Comparison of ENCODE assay signal across 1 cellular context in genomic region chr6:35489995-35490791, GRCh38.
TF ChIP-seq lines count a peak whose summit lies in the region.

No MANE protein-coding gene starts in this region.

TF ChIP-seq in K562, 482 proteins besides CTCF, POLR2A, EP300 and RAD21 (continued from another document and continues in another):
- no peak for TF ChIP-seq PRDM10 (IDR thresholded peaks at IDR 0.05; ENCODE audit: partially characterized antibody)
- TF ChIP-seq OTX1 (CRISPR knock-in tag; IDR thresholded peaks at IDR 0.05): no peak
- no peak for TF ChIP-seq ZBTB9 (CRISPR knock-in tag; IDR thresholded peaks at IDR 0.05)
- no peak for TF ChIP-seq CEBPB (tag; IDR thresholded peaks at IDR 0.05)
- TF ChIP-seq ZNF407 (IDR thresholded peaks at IDR 0.05; ENCODE audit: low read depth): no peak
- TF ChIP-seq CBX2 (IDR thresholded peaks at IDR 0.05; ENCODE audit: insufficient read depth, low read length, poor library complexity, severe bottlenecking): no peak
- peak; percentile 93 for TF ChIP-seq ATF3 (IDR thresholded peaks at IDR 0.05)
- no peak for TF ChIP-seq ATF3 (CRISPR knock-in tag; conservative IDR thresholded peaks at IDR 0.05)
- no peak for TF ChIP-seq ARHGAP35 (IDR thresholded peaks at IDR 0.05; ENCODE audit: partially characterized antibody)
- peak; percentile 40 to 53; a peak in 3 of 4 replicates for TF ChIP-seq MAZ (CRISPR knock-in tag; conservative IDR thresholded peaks at IDR 0.05 in 1 of 2, IDR thresholded peaks at IDR 0.05 in 1 of 2)
- peak; percentile 89 for TF ChIP-seq CREM (IDR thresholded peaks at IDR 0.05; ENCODE audit: low read depth)
- TF ChIP-seq ZFPM2 (CRISPR knock-in tag; IDR thresholded peaks at IDR 0.05): no peak
- no peak for TF ChIP-seq FOXA3 (CRISPR knock-in tag; conservative IDR thresholded peaks at IDR 0.05 in 1 of 2, IDR thresholded peaks at IDR 0.05 in 1 of 2)
- TF ChIP-seq ZNF740 (CRISPR knock-in tag; IDR thresholded peaks at IDR 0.05): peak; percentile 64; the same call in 1 of the 2 replicates
- TF ChIP-seq ZNF740 (tag; IDR thresholded peaks at IDR 0.05): peak in 1 of 2 experiments; percentile 63; a peak in 1 of 4 replicates
- TF ChIP-seq ZHX1 (conservative IDR thresholded peaks at IDR 0.05; ENCODE audit: low read length): no peak
- TF ChIP-seq NFXL1 (CRISPR knock-in tag; IDR thresholded peaks at IDR 0.05): no peak
- TF ChIP-seq NELFE (IDR thresholded peaks at IDR 0.05; ENCODE audit: insufficient read depth, insufficient read length): no peak
- no peak for TF ChIP-seq SMARCA4 (IDR thresholded peaks at IDR 0.05)
- TF ChIP-seq MTA1 (IDR thresholded peaks at IDR 0.05; ENCODE audit: borderline replicate concordance): no peak
- TF ChIP-seq JUND (IDR thresholded peaks at IDR 0.05; ENCODE audit: borderline replicate concordance, low read depth, low read length): peak; percentile 90
- peak; percentile 64; the same call in 1 of the 3 replicates for TF ChIP-seq JUND (tag; IDR thresholded peaks at IDR 0.05; ENCODE audit: borderline replicate concordance, low read depth, low read length)
- no peak for TF ChIP-seq ZC3H11A (IDR thresholded peaks at IDR 0.05; ENCODE audit: low read depth, low read length)
- no peak for TF ChIP-seq ZNF655 (CRISPR knock-in tag; IDR thresholded peaks at IDR 0.05)
- no peak for TF ChIP-seq TFAM (CRISPR knock-in tag; conservative IDR thresholded peaks at IDR 0.05)
- no peak for TF ChIP-seq PYGO2 (tag; IDR thresholded peaks at IDR 0.05)
- no peak for TF ChIP-seq WHSC1 (IDR thresholded peaks at IDR 0.05; ENCODE audit: low read length)
- no peak for TF ChIP-seq STAG1 (CRISPR knock-in tag; IDR thresholded peaks at IDR 0.05; ENCODE audit: borderline replicate concordance)
- TF ChIP-seq DMBX1 (CRISPR knock-in tag; IDR thresholded peaks at IDR 0.05; ENCODE audit: borderline replicate concordance): no peak
- TF ChIP-seq RBFOX2 (IDR thresholded peaks at IDR 0.05; ENCODE audit: low read depth, low read length): peak; percentile 41; the same call in 1 of the 2 replicates
- TF ChIP-seq ZNF311 (CRISPR knock-in tag; IDR thresholded peaks at IDR 0.05): no peak
- TF ChIP-seq CTCFL (IDR thresholded peaks at IDR 0.05; ENCODE audit: borderline replicate concordance, insufficient read depth, low read depth, low read length, poor library complexity, severe bottlenecking): no peak
- no peak for TF ChIP-seq ZBED1 (IDR thresholded peaks at IDR 0.05)
- no peak for TF ChIP-seq RBM17 (IDR thresholded peaks at IDR 0.05; ENCODE audit: borderline replicate concordance, low read depth, low read length)
- no peak for TF ChIP-seq TSC22D4 (tag; IDR thresholded peaks at IDR 0.05)
- no peak for TF ChIP-seq XRCC5 (IDR thresholded peaks at IDR 0.05; ENCODE audit: low read depth, low read length)
- no peak for TF ChIP-seq ZEB2 (IDR thresholded peaks at IDR 0.05)
- no peak for TF ChIP-seq GATA2 (CRISPR knock-in tag; IDR thresholded peaks at IDR 0.05)
- TF ChIP-seq ZNF12 (CRISPR knock-in tag; IDR thresholded peaks at IDR 0.05): no peak
- no peak for TF ChIP-seq BRF1 (IDR thresholded peaks at IDR 0.05; ENCODE audit: borderline replicate concordance, extremely low read depth, insufficient read length)
